2 cellular contexts compared by ENCODE assay signal in the genomic region with DNA sequence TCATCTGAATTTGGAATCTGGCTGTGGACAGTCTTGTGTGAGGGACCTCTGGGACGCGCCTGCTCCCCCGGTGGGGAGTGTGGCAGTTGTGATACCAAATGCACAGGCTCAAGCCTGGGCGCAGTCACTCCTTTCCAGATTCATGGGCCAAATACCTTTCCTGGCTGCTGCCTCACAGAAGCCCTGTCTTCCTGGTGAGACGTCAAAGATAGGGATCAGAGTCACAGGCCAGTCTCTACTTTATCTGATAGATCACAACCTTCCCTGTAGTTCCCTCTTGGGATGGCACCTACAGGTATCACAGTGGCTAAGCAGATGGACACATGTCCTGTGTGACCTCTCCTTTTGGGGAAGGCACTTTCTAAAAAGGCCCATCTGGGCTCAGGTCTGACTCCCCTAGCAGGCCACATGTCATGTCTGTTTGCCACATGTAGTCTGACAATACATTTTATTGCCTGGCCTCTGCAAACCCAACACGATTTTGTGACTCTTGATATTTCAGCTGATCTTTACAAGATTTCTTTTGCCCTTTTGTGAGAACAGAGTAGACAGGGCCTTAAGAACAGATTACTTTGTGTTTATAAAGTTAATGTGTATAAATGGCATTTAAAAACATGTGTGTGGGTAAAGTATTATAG.
TF ChIP-seq lines count a peak whose summit lies in the region.

No MANE protein-coding gene starts in this region.

TF ChIP-seq in SK-N-SH, 30 proteins besides CTCF, POLR2A, EP300 and RAD21 (continued from another document):
- TF ChIP-seq CHD2 (IDR thresholded peaks at IDR 0.05; ENCODE audit: low read length, partially characterized antibody) (no peak), MEF2A (IDR thresholded peaks at IDR 0.05; ENCODE audit: borderline replicate concordance, low read depth) (no peak), YY1 (IDR thresholded peaks at IDR 0.05; ENCODE audit: low read depth) (no peak), GABPA (IDR thresholded peaks at IDR 0.05; ENCODE audit: low read depth) (no peak), MXI1 (IDR thresholded peaks at IDR 0.05; ENCODE audit: low read depth, low read length) (peak; percentile 76; the same call in 1 of the 2 replicates), FOSL2 (IDR thresholded peaks at IDR 0.05; ENCODE audit: borderline replicate concordance, low read depth) (no peak), JUND (IDR thresholded peaks at IDR 0.05) (no peak), FOXM1 (IDR thresholded peaks at IDR 0.05; ENCODE audit: low read depth) (no peak), FOXJ3 (CRISPR knock-in tag; IDR thresholded peaks at IDR 0.05) (no peak), POLR2AphosphoS5 (IDR thresholded peaks at IDR 0.05; ENCODE audit: low read depth, low read length) (no peak), SMC3 (IDR thresholded peaks at IDR 0.05; ENCODE audit: low read depth, low read length) (no peak), NFIC (IDR thresholded peaks at IDR 0.05; ENCODE audit: borderline replicate concordance) (no peak), TEAD4 (IDR thresholded peaks at IDR 0.05; ENCODE audit: borderline replicate concordance, insufficient read depth) (no peak)
- TF ChIP-seq, protein P1, sequence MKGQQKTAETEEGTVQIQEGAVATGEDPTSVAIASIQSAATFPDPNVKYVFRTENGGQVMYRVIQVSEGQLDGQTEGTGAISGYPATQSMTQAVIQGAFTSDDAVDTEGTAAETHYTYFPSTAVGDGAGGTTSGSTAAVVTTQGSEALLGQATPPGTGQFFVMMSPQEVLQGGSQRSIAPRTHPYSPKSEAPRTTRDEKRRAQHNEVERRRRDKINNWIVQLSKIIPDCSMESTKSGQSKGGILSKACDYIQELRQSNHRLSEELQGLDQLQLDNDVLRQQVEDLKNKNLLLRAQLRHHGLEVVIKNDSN (IDR thresholded peaks at IDR 0.05; ENCODE audit: borderline replicate concordance, low read depth): no peak
TF ChIP-seq in SK-N-SH: peak in this region for 3.

TF ChIP-seq in SK-N-SH treated with all-trans-retinoic acid at 6 μM for 48 hours, 23 proteins besides CTCF, POLR2A, EP300 and RAD21 (continued from another document):
- TF ChIP-seq, protein P2, sequence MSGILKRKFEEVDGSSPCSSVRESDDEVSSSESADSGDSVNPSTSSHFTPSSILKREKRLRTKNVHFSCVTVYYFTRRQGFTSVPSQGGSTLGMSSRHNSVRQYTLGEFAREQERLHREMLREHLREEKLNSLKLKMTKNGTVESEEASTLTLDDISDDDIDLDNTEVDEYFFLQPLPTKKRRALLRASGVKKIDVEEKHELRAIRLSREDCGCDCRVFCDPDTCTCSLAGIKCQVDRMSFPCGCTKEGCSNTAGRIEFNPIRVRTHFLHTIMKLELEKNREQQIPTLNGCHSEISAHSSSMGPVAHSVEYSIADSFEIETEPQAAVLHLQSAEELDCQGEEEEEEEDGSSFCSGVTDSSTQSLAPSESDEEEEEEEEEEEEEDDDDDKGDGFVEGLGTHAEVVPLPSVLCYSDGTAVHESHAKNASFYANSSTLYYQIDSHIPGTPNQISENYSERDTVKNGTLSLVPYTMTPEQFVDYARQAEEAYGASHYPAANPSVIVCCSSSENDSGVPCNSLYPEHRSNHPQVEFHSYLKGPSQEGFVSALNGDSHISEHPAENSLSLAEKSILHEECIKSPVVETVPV (CRISPR knock-in tag; IDR thresholded peaks at IDR 0.05): no peak
- TF ChIP-seq ZC3H10 (CRISPR knock-in tag; IDR thresholded peaks at IDR 0.05): no peak
- no peak for TF ChIP-seq RARB (CRISPR knock-in tag; IDR thresholded peaks at IDR 0.05)
- TF ChIP-seq ISL1 (CRISPR knock-in tag; IDR thresholded peaks at IDR 0.05): no peak
- no peak for TF ChIP-seq ESRRG (CRISPR knock-in tag; IDR thresholded peaks at IDR 0.05)
- TF ChIP-seq ARNTL (CRISPR knock-in tag; IDR thresholded peaks at IDR 0.05; ENCODE audit: borderline replicate concordance, low read depth): no peak
- no peak for TF ChIP-seq CSDC2 (CRISPR knock-in tag; IDR thresholded peaks at IDR 0.05)
- TF ChIP-seq, protein P3, sequence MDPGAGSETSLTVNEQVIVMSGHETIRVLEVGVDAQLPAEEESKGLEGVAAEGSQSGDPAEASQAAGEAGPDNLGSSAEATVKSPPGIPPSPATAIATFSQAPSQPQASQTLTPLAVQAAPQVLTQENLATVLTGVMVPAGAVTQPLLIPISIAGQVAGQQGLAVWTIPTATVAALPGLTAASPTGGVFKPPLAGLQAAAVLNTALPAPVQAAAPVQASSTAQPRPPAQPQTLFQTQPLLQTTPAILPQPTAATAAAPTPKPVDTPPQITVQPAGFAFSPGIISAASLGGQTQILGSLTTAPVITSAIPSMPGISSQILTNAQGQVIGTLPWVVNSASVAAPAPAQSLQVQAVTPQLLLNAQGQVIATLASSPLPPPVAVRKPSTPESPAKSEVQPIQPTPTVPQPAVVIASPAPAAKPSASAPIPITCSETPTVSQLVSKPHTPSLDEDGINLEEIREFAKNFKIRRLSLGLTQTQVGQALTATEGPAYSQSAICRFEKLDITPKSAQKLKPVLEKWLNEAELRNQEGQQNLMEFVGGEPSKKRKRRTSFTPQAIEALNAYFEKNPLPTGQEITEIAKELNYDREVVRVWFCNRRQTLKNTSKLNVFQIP (CRISPR knock-in tag; IDR thresholded peaks at IDR 0.05; ENCODE audit: borderline replicate concordance, low read depth): no peak
- TF ChIP-seq, protein P4, sequence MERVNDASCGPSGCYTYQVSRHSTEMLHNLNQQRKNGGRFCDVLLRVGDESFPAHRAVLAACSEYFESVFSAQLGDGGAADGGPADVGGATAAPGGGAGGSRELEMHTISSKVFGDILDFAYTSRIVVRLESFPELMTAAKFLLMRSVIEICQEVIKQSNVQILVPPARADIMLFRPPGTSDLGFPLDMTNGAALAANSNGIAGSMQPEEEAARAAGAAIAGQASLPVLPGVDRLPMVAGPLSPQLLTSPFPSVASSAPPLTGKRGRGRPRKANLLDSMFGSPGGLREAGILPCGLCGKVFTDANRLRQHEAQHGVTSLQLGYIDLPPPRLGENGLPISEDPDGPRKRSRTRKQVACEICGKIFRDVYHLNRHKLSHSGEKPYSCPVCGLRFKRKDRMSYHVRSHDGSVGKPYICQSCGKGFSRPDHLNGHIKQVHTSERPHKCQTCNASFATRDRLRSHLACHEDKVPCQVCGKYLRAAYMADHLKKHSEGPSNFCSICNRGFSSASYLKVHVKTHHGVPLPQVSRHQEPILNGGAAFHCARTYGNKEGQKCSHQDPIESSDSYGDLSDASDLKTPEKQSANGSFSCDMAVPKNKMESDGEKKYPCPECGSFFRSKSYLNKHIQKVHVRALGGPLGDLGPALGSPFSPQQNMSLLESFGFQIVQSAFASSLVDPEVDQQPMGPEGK (CRISPR knock-in tag; IDR thresholded peaks at IDR 0.05; ENCODE audit: borderline replicate concordance): no peak
TF ChIP-seq in SK-N-SH treated with all-trans-retinoic acid at 6 μM for 48 hours: peak in this region for 0.
